ENCODE assay signal across 17 cellular contexts in the genomic region with DNA sequence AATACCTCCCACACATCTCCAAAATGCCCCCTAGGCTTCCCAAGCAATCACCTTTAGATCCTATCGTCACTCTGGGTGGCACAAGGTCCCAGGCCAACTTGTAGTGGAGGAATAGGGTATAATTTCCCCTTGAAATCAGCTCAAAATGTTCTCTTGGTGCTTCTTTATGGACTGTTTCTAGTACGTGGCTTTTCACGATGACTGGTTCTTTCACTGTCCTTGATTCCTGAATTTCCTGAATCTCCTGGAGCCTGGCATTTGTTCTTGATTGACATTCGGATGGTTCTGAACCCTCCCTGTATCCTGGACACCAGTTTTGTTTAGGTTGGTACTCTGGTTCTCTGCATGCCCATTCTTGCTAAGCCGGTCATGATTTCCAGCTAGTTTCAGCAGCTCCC.
"Had no signal": no experiment of that assay in that cellular context is flagged by ENCODE, and none has a peak within 500 bp of the region (broad histone marks: within the 10 kb centered on the region; RNA-seq: fewer than 3 reads in every experiment).

No MANE protein-coding gene starts in this region.

- H3K36me3 ChIP-seq: ascending aorta, lower lobe of right lung, thoracic aorta, upper lobe of right lung had no signal

- DNase-seq: activated CD4-positive, alpha-beta T cell treated with anti-CD3 and anti-CD28 coated beads for 1 hour; activated CD4-positive, alpha-beta T cell treated with anti-CD3 and anti-CD28 coated beads, Interleukin-2, amount 50 U/mL, for 4 hours; activated naive CD4-positive, alpha-beta T cell treated with Interleukin-2 at 50 U/mL for 16 hours; foreskin fibroblast; heart left ventricle; immature natural killer cell; lower lobe of right lung; midbrain; stimulated activated CD4-positive, alpha-beta T cell treated with anti-CD3 and anti-CD28 coated beads, Interleukin-12 subunit alpha, Interleukin-12 subunit beta, amount 100 ng/mL, for 4 hours; stimulated activated CD4-positive, alpha-beta T cell treated with anti-CD3 and anti-CD28 coated beads, Interleukin-2, amount 100 ng/mL, for 24 hours; stomach; T-helper 9 cell; upper lobe of right lung had no signal

- H3K9me3 ChIP-seq: ascending aorta, heart left ventricle, lower lobe of right lung, stomach, thoracic aorta, upper lobe of right lung had no signal

- FAIRE-seq: colon had no signal

- H3K4me3 ChIP-seq: ascending aorta, heart left ventricle, lower lobe of right lung, stomach, thoracic aorta, upper lobe of right lung had no signal

- H3K27me3 ChIP-seq: ascending aorta, heart left ventricle, stomach, upper lobe of right lung had no signal

- H3K4me1 ChIP-seq: ascending aorta, upper lobe of right lung had no signal

- H3K27ac ChIP-seq: ascending aorta, heart left ventricle, lower lobe of right lung, thoracic aorta, upper lobe of right lung had no signal

- ATAC-seq: activated T-helper 17 cell treated with anti-CD3 and anti-CD28 coated beads, Interleukin-2, amount 50 U/mL, for 72 hours; heart left ventricle; lower lobe of right lung; upper lobe of right lung had no signal
